ENCODE assay signal across 22 cellular contexts in the genomic region with DNA sequence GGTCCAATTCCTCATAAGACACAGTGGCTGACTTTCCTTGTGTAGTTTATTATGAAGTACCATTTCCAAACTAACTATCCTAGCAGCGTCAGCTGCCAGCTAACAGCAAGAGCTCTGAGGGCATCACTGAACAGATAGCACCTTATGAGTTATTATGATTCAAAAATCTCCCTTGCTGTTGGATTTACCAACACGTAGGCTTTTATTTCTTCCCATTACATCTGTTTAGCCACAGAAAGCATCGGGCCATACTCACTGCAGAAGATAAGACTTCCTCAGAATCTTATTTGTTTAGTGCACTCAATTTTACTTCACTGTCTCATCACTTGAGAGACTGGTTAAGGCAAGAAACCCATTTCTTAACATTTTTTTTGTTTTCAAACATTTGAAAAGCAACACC. TPM values are rescaled to one million over a fixed set of nuclear protein-coding genes. Genes with fewer than 3 reads are reported as not detected.
DNase-seq lines count a peak whose midpoint lies in the region; ATAC-seq and TF ChIP-seq lines count a peak whose summit lies in the region.
"Had no signal": no experiment of that assay in that cellular context is flagged by ENCODE, and none has a peak within 500 bp of the region (broad histone marks: within the 10 kb centered on the region; RNA-seq: fewer than 3 reads in every experiment).

No MANE protein-coding gene starts in this region.

- ATAC-seq in activated CD4-positive, alpha-beta T cell treated with anti-CD3 and anti-CD28 coated beads for 36 hours = peak; percentile 11
- no peak for ATAC-seq in GM21515 (IDR thresholded peaks at IDR 0.05; ENCODE audit: unreplicated experiment)

- no peaks in the 10 kb centered on the region for H3K79me2 ChIP-seq in mammary epithelial cell (ENCODE audit: insufficient read depth, low read length)
- H3K79me2 ChIP-seq: parathyroid adenoma had no signal

- H2AFZ ChIP-seq in mammary epithelial cell (ENCODE audit: low read depth, low read length) = no peak overlapping the region
- H2AFZ ChIP-seq: parathyroid adenoma had no signal

- CTCF ChIA-PET in activated CD4-positive, alpha-beta T cell treated with anti-CD3 and anti-CD28 coated beads for 36 hours (lab: Charles Lee) = interaction anchor here (0.7 to 2.6 kb wide), 3 partner anchors 14 to 1071 kb away, joined by 3 to 14 read pairs (median 13); partner anchors contain the start of gene CLDN1
- CTCF ChIA-PET in mammary epithelial cell (lab: Charles Lee; ENCODE audit: low non-redundant PET) = no interaction called here

- no peaks in the 10 kb centered on the region for H3K9me3 Mint-ChIP-seq in activated CD4-positive, alpha-beta T cell treated with anti-CD3 and anti-CD28 coated beads for 36 hours (ENCODE audit: low read depth)
- H3K9me3 Mint-ChIP-seq in progenitor cell of endocrine pancreas (ENCODE audit: low read depth) = no peaks in the 10 kb centered on the region
- H3K9me3 Mint-ChIP-seq: nephron progenitor cell had no signal

- peak overlapping the region; percentile 91 for H3K27ac Mint-ChIP-seq in activated CD4-positive, alpha-beta T cell treated with anti-CD3 and anti-CD28 coated beads for 36 hours
- peak overlapping the region; percentile 93 for H3K27ac Mint-ChIP-seq in progenitor cell of endocrine pancreas
- H3K27ac Mint-ChIP-seq: immature natural killer cell had no signal

- peaks cover 39% of the 10 kb centered on the region for H3K4me1 Mint-ChIP-seq in activated CD4-positive, alpha-beta T cell treated with anti-CD3 and anti-CD28 coated beads for 36 hours
- peaks cover 40% of the 10 kb centered on the region for H3K4me1 Mint-ChIP-seq in progenitor cell of endocrine pancreas (ENCODE audit: low read depth)
- H3K4me1 Mint-ChIP-seq: immature natural killer cell had no signal

- no peaks in the 10 kb centered on the region for H3K9me3 ChIP-seq in mammary epithelial cell (replicated peaks; ENCODE audit: insufficient read depth, low read length)
- H3K9me3 ChIP-seq: left lung, tibial nerve had no signal

- peak overlapping the region; percentile 23 for H3K4me3 Mint-ChIP-seq in activated CD4-positive, alpha-beta T cell treated with anti-CD3 and anti-CD28 coated beads for 36 hours
- H3K4me3 Mint-ChIP-seq in progenitor cell of endocrine pancreas (ENCODE audit: low read depth) = no peak overlapping the region
- H3K4me3 Mint-ChIP-seq: immature natural killer cell, nephron progenitor cell had no signal

- H3K4me3 ChIP-seq in mammary epithelial cell (replicated peaks in 1 of 3; ENCODE audit: insufficient read depth in 1 of 3, low read depth in 2 of 3, low read length in 3 of 3) = no peak overlapping the region
- H3K4me3 ChIP-seq: left lung, tibial nerve had no signal

- no peak for DNase-seq in activated CD4-positive, alpha-beta T cell treated with anti-CD3 and anti-CD28 coated beads for 36 hours
- no peak for DNase-seq in activated CD4-positive, alpha-beta T cell treated with anti-CD3 and anti-CD28 coated beads, Interleukin-2, amount 50 U/mL, for 4 hours
- DNase-seq in NCI-H226 = peak; percentile 65
- no peak for DNase-seq in mammary epithelial cell
- DNase-seq in progenitor cell of endocrine pancreas (ENCODE audit: low spot score, unreplicated experiment) = no peak
- DNase-seq in UCSD-AML1 (lab: John Stamatoyannopoulos, UW; ENCODE audit: unreplicated experiment) = no peak
- DNase-seq in mucosa of gallbladder (ENCODE audit: low spot score) = no peak
- DNase-seq: activated CD4-positive, CD25-positive, alpha-beta regulatory T cell treated with anti-CD3 and anti-CD28 coated beads, Interleukin-2, amount 50 U/mL, for 72 hours; AML-193; effector memory CD4-positive, alpha-beta T cell; foreskin melanocyte; GDM1; hippocampal formation; immature natural killer cell; KG1; left lung; midbrain; nephron progenitor cell; stimulated activated naive CD4-positive, alpha-beta T cell treated with Interleukin-2 at 50 U/mL for 16 hours had no signal

- H3K27me3 Mint-ChIP-seq in activated CD4-positive, alpha-beta T cell treated with anti-CD3 and anti-CD28 coated beads for 36 hours = peaks cover 4% of the 10 kb centered on the region
- no peaks in the 10 kb centered on the region for H3K27me3 Mint-ChIP-seq in progenitor cell of endocrine pancreas

- H4K20me1 ChIP-seq in mammary epithelial cell (ENCODE audit: insufficient read depth, low read length) = no peaks in the 10 kb centered on the region

- no peak overlapping the region for H3K9ac ChIP-seq in mammary epithelial cell (ENCODE audit: insufficient read depth, low read length)
- H3K9ac ChIP-seq: parathyroid adenoma had no signal

- no peaks in the 10 kb centered on the region for H3K36me3 Mint-ChIP-seq in activated CD4-positive, alpha-beta T cell treated with anti-CD3 and anti-CD28 coated beads for 36 hours (ENCODE audit: low read depth)
- H3K36me3 Mint-ChIP-seq in progenitor cell of endocrine pancreas (ENCODE audit: insufficient read depth) = peaks cover 11% of the 10 kb centered on the region
- H3K36me3 Mint-ChIP-seq: immature natural killer cell had no signal

- no peak overlapping the region for H3K4me2 ChIP-seq in mammary epithelial cell (ENCODE audit: insufficient read depth, low read depth, low read length)

- no peaks in the 10 kb centered on the region for H3K36me3 ChIP-seq in mammary epithelial cell (ENCODE audit: insufficient read depth, low read length)
- H3K36me3 ChIP-seq: left lung, tibial nerve had no signal

- BruUV-seq in mammary epithelial cell (replicated peaks; lab: Mats Ljungman, UMichigan) = TSS peak; percentile 34

- H3K27ac ChIP-seq in mammary epithelial cell (ENCODE audit: insufficient read depth, low read depth, low read length) = peak overlapping the region; percentile 9
- H3K27ac ChIP-seq: left lung, parathyroid adenoma had no signal

- intact Hi-C loops in activated CD4-positive, alpha-beta T cell treated with anti-CD3 and anti-CD28 coated beads for 36 hours (cut with DNase I, micrococcal nuclease) = loop anchor here (1.0 to 10.0 kb wide), 5 partner anchors 13 to 311 kb away; no protein-coding TSS in a partner anchor
- intact Hi-C loops in mammary epithelial cell (cut with micrococcal nuclease) = no loop called here

- H3K27me3 ChIP-seq in mammary epithelial cell (ENCODE audit: insufficient read depth, low read length) = no peaks in the 10 kb centered on the region
- H3K27me3 ChIP-seq: left lung, tibial nerve had no signal

- in situ Hi-C loops in mammary epithelial cell (cut with MboI; ENCODE audit: low sequenced_read_pairs in 2 of 2) = no loop called here

- 58% methylated on average over 3 of the region's 3 CpGs for WGBS in mammary epithelial cell (ENCODE audit: low coverage, missing lambda C conversion rate)

- POLR2A ChIA-PET in activated CD4-positive, alpha-beta T cell treated with anti-CD3 and anti-CD28 coated beads for 36 hours (lab: Charles Lee) = no interaction called here

- TF ChIP-seq CTCF in mammary epithelial cell (conservative IDR thresholded peaks at IDR 0.05 in 1 of 2, IDR thresholded peaks at IDR 0.05 in 1 of 2; ENCODE audit: extremely low read depth in 1 of 2, insufficient read depth in 1 of 2, low read depth in 1 of 2, low read length in 2 of 2) (no peak), progenitor cell of endocrine pancreas (IDR thresholded peaks at IDR 0.05; ENCODE audit: unreplicated experiment) (no peak)

- dilution Hi-C loops in mammary epithelial cell (cut with HindIII; ENCODE audit: low sequenced_read_pairs) = no loop called here

- H3K4me1 ChIP-seq in mammary epithelial cell (ENCODE audit: insufficient read depth, low read length) = peaks cover 37% of the 10 kb centered on the region
- H3K4me1 ChIP-seq: left lung, parathyroid adenoma had no signal

RNA-seq across cellular contexts. Expression of gene CLDN1, which starts 16.2 kb away (rescaled TPM):
- total RNA-seq in activated CD4-positive, alpha-beta T cell treated with anti-CD3 and anti-CD28 coated beads for 36 hours = 1 to 10 TPM; 1.6 TPM
- total RNA-seq in mammary epithelial cell = 10 to 100 TPM; 12.3 to 78.7 TPM
- 8.6 TPM for polyA plus RNA-seq in mammary epithelial cell
- polyA minus RNA-seq in mammary epithelial cell = 33.0 TPM
- 37.8 and 38.0 TPM in 2 replicates for total RNA-seq in progenitor cell of endocrine pancreas
- total RNA-seq in mucosa of gallbladder = 38.2 TPM
- polyA plus RNA-seq: immature natural killer cell had no signal

Comparison
In these comparisons a context has a peak if more than half of its experiments do, and no peak if none do; other contexts are left out.
1. RNA of gene CLDN1, which starts 16.2 kb away (total RNA-seq): 12.3 to 78.7 TPM in mammary epithelial cell, 38.2 TPM in mucosa of gallbladder (single experiment) and 37.8 to 38.0 TPM in progenitor cell of endocrine pancreas; 1.6 TPM in activated CD4-positive, alpha-beta T cell treated with anti-CD3 and anti-CD28 coated beads for 36 hours; every median in the first group is over 4 times any median in the second.